8 cellular contexts compared by ENCODE assay signal in the genomic region with DNA sequence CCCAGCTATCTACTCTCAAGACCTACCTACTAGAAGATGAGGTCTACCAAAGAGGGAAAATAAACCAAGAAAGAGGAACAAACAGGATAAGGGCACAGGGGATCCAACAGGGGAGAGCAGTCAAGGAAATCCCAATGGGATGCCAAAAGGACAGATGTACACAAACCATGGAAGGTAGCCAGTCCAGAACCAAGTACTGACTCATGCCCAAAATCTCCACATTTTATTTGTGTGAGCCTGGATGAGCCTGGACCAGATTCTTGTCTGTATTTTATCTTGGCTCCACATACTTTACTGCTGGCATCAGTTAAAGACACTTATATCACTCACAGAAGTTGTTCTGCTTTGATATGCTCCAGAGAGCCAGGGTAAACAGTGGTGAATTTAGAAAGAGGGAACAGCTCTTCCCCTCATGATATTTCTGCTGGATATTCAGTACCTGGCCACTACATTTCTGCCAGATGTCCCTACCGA. TPM values are rescaled to one million over a fixed set of nuclear protein-coding genes. Genes with fewer than 3 reads are reported as not detected.
DNase-seq lines count a peak whose midpoint lies in the region; ATAC-seq, FAIRE-seq and TF ChIP-seq lines count a peak whose summit lies in the region.
"Not testable (repeated sequence)": the region's sequence is repeated elsewhere in the genome, so short reads cannot be mapped to it uniquely, and the experiment has no call there.

No MANE protein-coding gene starts in this region.

- not testable (repeated sequence) for H3K4me1 Mint-ChIP-seq in Caco-2 (ENCODE audit: low read depth, unreplicated experiment)

- H3K79me2 ChIP-seq in HCT116 (ENCODE audit: insufficient read depth, low read length), result peaks cover 13% of the 10 kb centered on the region; the same call in 1 of the 2 replicates

- H3K36me3 ChIP-seq in Caco-2 (ENCODE audit: control insufficient read depth, insufficient read depth, low read length); HCT116 (ENCODE audit: control insufficient read depth in 1 of 2, insufficient read depth in 2 of 2, low read length in 2 of 2): not testable (repeated sequence)

- H3K4me1 ChIP-seq in Caco-2; right cardiac atrium (ENCODE audit: control insufficient read depth, insufficient read depth, low read length): not testable (repeated sequence)
- peaks cover 53 to 61% of the 10 kb centered on the region in 2 experiments for H3K4me1 ChIP-seq in HCT116 (ENCODE audit: control insufficient read depth in 1 of 2, insufficient read depth in 2 of 2, low read length in 2 of 2)

- 78% methylated on average over 1 of the region's 1 CpG for WGBS in right cardiac atrium

- H3K4me3 ChIP-seq in Caco-2 (ENCODE audit: low read depth, low read length); epithelial cell of esophagus (ENCODE audit: low read length); right cardiac atrium (ENCODE audit: low read length): not testable (repeated sequence)
- H3K4me3 ChIP-seq in HCT116 (replicated peaks in 1 of 2; ENCODE audit: low read depth in 1 of 2, low read length in 2 of 2), result peak overlapping the region in 1 of 2 experiments; percentile 25; a peak in 2 of 4 replicates

- TF ChIP-seq RAD21 in HCT116 (IDR thresholded peaks at IDR 0.05; ENCODE audit: low read depth), result not testable (repeated sequence)

- RAD21 ChIA-PET in HCT116 (lab: Charles Lee; ENCODE audit: low non-redundant PET in 1 of 2, low total read pairs in 2 of 2, uncharacterized antibody in 2 of 2, unreplicated experiment in 2 of 2), result not testable (repeated sequence)

- H3K36me3 Mint-ChIP-seq in Caco-2 (ENCODE audit: insufficient read depth, unreplicated experiment), result not testable (repeated sequence)

- H3K9me3 ChIP-seq in Caco-2; HCT116 (ENCODE audit: control insufficient read depth in 1 of 2, insufficient read depth in 1 of 2, low read depth in 1 of 2, low read length in 2 of 2); right cardiac atrium (ENCODE audit: control insufficient read depth, low read length): not testable (repeated sequence)

- H4K20me1 ChIP-seq in HCT116 (ENCODE audit: insufficient read depth), result not testable (repeated sequence)

- not testable (repeated sequence) for H3K4me3 Mint-ChIP-seq in Caco-2 (ENCODE audit: unreplicated experiment)

- not testable (repeated sequence) for H3K27me3 ChIP-seq in Caco-2 (replicated peaks; ENCODE audit: control insufficient read depth, insufficient read depth, low read length); HCT116 (ENCODE audit: insufficient read depth, low read length); right cardiac atrium (ENCODE audit: control insufficient read depth, insufficient read depth)

- FAIRE-seq in urothelium cell line (lab: Jason Lieb, UNC), result peak; percentile 70

- TF ChIP-seq CTCF in Caco-2 (IDR thresholded peaks at IDR 0.05; ENCODE audit: insufficient read depth in 1 of 2, low read depth in 1 of 2, low read length in 1 of 2, severe bottlenecking in 1 of 2, unreplicated experiment in 1 of 2); HCT116 (IDR thresholded peaks at IDR 0.05 in 2 of 3, conservative IDR thresholded peaks at IDR 0.05 in 1 of 3; ENCODE audit: borderline replicate concordance in 1 of 3, insufficient read depth in 1 of 3, low read depth in 2 of 3, low read length in 2 of 3); epithelial cell of esophagus (IDR thresholded peaks at IDR 0.05; ENCODE audit: insufficient read depth, low read depth, low read length, missing control alignments); omental fat pad (IDR thresholded peaks at IDR 0.05): not testable (repeated sequence)

- not testable (repeated sequence) for BruUV-seq in Caco-2 (replicated peaks; lab: Mats Ljungman, UMichigan); HCT116 (replicated peaks; lab: Mats Ljungman, UMichigan)

- not testable (repeated sequence) for TF ChIP-seq POLR2A in HCT116 (IDR thresholded peaks at IDR 0.05; ENCODE audit: borderline replicate concordance, extremely low read depth, insufficient read depth, insufficient read length)

- POLR2A ChIA-PET in Caco-2 (lab: Charles Lee), result not testable (repeated sequence)
- POLR2A ChIA-PET in HCT116 (lab: Charles Lee), result interaction anchor here (0.7 to 1.3 kb wide), 2 partner anchors 20 to 151 kb away, joined by 3 read pairs; no protein-coding TSS in a partner anchor

- H2AFZ ChIP-seq in HCT116 (ENCODE audit: low read depth, low read length, poor library complexity, severe bottlenecking), result not testable (repeated sequence)

- peak overlapping the region; percentile 99 for H3K27ac ChIP-seq in HCT116 (ENCODE audit: low read depth, low read length)
- H3K27ac ChIP-seq in right cardiac atrium (ENCODE audit: low read length), result peak overlapping the region; percentile 52

- ATAC-seq in HCT116 (peak; percentile 28), right cardiac atrium (peak in 1 of 2 donors; percentile 20), omental fat pad (ENCODE audit: low FRiP score) (peak; percentile 69)

- peak overlapping the region; percentile 60 for H3K9ac ChIP-seq in HCT116 (ENCODE audit: low read length)

- H3K9me3 Mint-ChIP-seq in Caco-2 (ENCODE audit: unreplicated experiment), result not testable (repeated sequence)

- H3K27ac Mint-ChIP-seq in Caco-2 (ENCODE audit: unreplicated experiment), result peak overlapping the region; percentile 50

- CTCF ChIA-PET in Caco-2 (lab: Charles Lee), result not testable (repeated sequence)
- CTCF ChIA-PET in HCT116 (lab: Charles Lee), result interaction anchor here (0.9 kb wide), 1 partner anchor 31 kb away, joined by 3 read pairs; no protein-coding TSS in a partner anchor

- H3K4me2 ChIP-seq in HCT116 (ENCODE audit: low read length), result peak overlapping the region; percentile 68

- H3K27me3 Mint-ChIP-seq in Caco-2 (ENCODE audit: insufficient read depth, unreplicated experiment), result not testable (repeated sequence)

- DNase-seq in Caco-2; HCT116 (ENCODE audit: low read depth, low spot score); right cardiac atrium; omental fat pad (ENCODE audit: low spot score): not testable (repeated sequence)
- peak; percentile 88 for DNase-seq in NCI-H226
- DNase-seq in amniotic epithelial cell (ENCODE audit: low read depth), result peak; percentile 77
- peak; percentile 17 for DNase-seq in epithelial cell of esophagus (ENCODE audit: low read depth)
- DNase-seq in urothelium cell line (ENCODE audit: low spot score), result peak; percentile 18

- intact Hi-C loops in Caco-2 (cut with micrococcal nuclease; ENCODE audit: unreplicated experiment); right cardiac atrium (cut with DNase I): not testable (repeated sequence)
- intact Hi-C loops in HCT116 (cut with micrococcal nuclease), result loop anchor here (2.0 kb wide), 1 partner anchor 34 kb away; a partner anchor contains a TSS

- not testable (repeated sequence) for H3K9me2 ChIP-seq in HCT116 (ENCODE audit: insufficient read depth)

RNA-seq across cellular contexts. Expression of a gene that starts 34.1 kb away (rescaled TPM):
- total RNA-seq in Caco-2 (2022), result 8.6 and 12.9 TPM in 2 replicates
- 71.7 TPM for total RNA-seq in HCT116 (2021; ENCODE audit: unreplicated experiment)
- 17.2 and 22.6 TPM in 2 replicates for polyA plus RNA-seq in HCT116 (2012)
- 10 to 100 TPM; 30.3 to 36.6 (median 31.9) TPM for total RNA-seq in right cardiac atrium
- 11.9 TPM for polyA plus RNA-seq in right cardiac atrium
- 10 to 100 TPM; 14.3 to 20.0 (median 19.9) TPM for total RNA-seq in omental fat pad
